19 cellular contexts compared by ENCODE assay signal in the genomic region with DNA sequence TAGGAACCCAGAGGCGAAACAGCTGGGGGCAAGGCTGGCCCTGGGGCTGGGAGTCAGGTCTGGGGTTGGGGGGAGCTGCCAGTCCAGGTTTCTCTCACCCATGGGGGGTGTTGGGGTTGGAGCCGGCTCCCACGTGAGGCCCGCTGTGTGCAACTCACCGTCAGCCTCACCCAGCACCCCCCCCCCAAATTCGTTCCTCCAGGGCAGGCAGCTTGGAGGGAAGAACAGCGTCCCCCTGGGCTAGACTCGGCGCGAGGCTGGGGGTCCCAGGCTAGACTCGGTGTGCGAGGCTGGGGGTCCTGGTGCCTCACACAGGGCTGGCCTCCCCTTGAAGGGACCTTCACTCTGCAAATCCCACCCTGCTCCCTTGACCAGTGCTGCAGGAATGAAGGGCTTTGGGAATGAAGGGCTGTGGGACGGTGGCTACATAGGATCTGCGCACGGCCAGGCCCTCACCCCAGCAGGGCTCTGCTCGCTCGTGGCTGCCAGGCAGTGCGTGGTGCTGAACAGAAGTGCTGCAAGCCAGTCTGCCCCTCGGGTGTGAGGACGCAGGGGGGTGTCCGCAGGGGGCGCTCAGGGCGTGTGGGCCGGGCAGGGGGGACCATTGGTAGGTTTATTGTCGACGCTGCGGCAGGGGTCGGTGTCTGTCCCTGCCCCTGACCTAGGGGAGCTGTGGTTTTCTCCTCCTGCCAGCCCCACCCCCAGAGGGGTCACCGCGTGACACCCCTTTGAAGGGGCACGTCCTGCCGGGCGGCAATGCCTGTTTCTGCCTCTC.
"Had no signal": no experiment of that assay in that cellular context is flagged by ENCODE, and none has a peak within 500 bp of the region (broad histone marks: within the 10 kb centered on the region; RNA-seq: fewer than 3 reads in every experiment).

No MANE protein-coding gene starts in this region.

- DNase-seq: activated CD4-positive, alpha-beta memory T cell treated with anti-CD3 and anti-CD28 coated beads for 36 hours; activated CD4-positive, alpha-beta T cell treated with anti-CD3 and anti-CD28 coated beads for 1 hour; activated gamma-delta T cell; activated T-cell treated with anti-CD3 and anti-CD28 coated beads, Interleukin-2, amount 50 U/mL, for 48 hours; amniotic stem cell; body of pancreas; central memory CD4-positive, alpha-beta T cell; colonic mucosa; heart right ventricle; left colon; nephron progenitor cell; psoas muscle; sigmoid colon; spleen had no signal

- H3K27ac ChIP-seq: body of pancreas, colonic mucosa, gastroesophageal sphincter, heart right ventricle, psoas muscle, sigmoid colon, spleen, VCaP had no signal

- H3K4me3 Mint-ChIP-seq: activated CD4-positive, alpha-beta memory T cell treated with anti-CD3 and anti-CD28 coated beads for 36 hours; mesothelial cell of epicardium; nephron progenitor cell had no signal

- H3K27ac Mint-ChIP-seq: activated CD4-positive, alpha-beta memory T cell treated with anti-CD3 and anti-CD28 coated beads for 36 hours; activated naive CD4-positive, alpha-beta T cell treated with anti-CD3 and anti-CD28 coated beads, Interleukin-2, amount 50 U/mL, for 72 hours; mesothelial cell of epicardium; nephron progenitor cell had no signal

- H3K4me1 ChIP-seq: body of pancreas, colonic mucosa, psoas muscle, spleen had no signal

- H3K9me3 Mint-ChIP-seq: activated CD4-positive, alpha-beta memory T cell treated with anti-CD3 and anti-CD28 coated beads for 36 hours; activated naive CD4-positive, alpha-beta T cell treated with anti-CD3 and anti-CD28 coated beads, Interleukin-2, amount 50 U/mL, for 72 hours; mesothelial cell of epicardium; nephron progenitor cell had no signal

- H3K4me3 ChIP-seq: body of pancreas, colonic mucosa, gastroesophageal sphincter, heart right ventricle, lung, psoas muscle, sigmoid colon, spleen had no signal

- H3K27me3 ChIP-seq: body of pancreas, colonic mucosa had no signal

- H3K4me1 Mint-ChIP-seq: mesothelial cell of epicardium, nephron progenitor cell had no signal

- ATAC-seq: activated naive CD4-positive, alpha-beta T cell treated with anti-CD3 and anti-CD28 coated beads, Interleukin-2, amount 50 U/mL, for 72 hours; body of pancreas; gastroesophageal sphincter; heart right ventricle; left colon had no signal

- H3K36me3 ChIP-seq: colonic mucosa had no signal

- H3K36me3 Mint-ChIP-seq: activated naive CD4-positive, alpha-beta T cell treated with anti-CD3 and anti-CD28 coated beads, Interleukin-2, amount 50 U/mL, for 72 hours; mesothelial cell of epicardium had no signal

- H3K9me3 ChIP-seq: body of pancreas, colonic mucosa, gastroesophageal sphincter, heart right ventricle, psoas muscle, sigmoid colon, spleen had no signal
